Comparison of ENCODE assay signal across 23 cellular contexts in the genomic region with DNA sequence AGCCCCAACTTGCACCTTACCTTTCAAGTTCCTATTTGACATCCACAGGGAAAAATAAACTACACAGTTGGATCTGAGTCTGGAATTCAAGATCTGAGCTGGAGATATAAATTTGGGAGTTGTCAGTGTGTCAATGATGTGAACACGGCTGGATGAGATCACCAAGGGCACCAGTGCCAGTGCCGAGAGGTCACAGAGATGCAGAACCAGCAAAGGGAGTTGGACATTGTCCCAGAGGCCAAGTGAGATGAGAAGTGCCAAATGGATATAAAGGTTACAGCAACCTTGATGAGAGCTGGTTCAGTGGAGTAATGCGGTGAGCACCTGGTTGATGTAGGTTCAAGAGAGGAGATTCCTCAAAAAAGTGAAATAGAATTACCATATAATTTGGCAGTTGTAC. TPM values are rescaled to one million over a fixed set of nuclear protein-coding genes. Genes with fewer than 3 reads are reported as not detected.
DNase-seq lines count a peak whose midpoint lies in the region; ATAC-seq, FAIRE-seq and TF ChIP-seq lines count a peak whose summit lies in the region.
"Had no signal": no experiment of that assay in that cellular context is flagged by ENCODE, and none has a peak within 500 bp of the region (broad histone marks: within the 10 kb centered on the region; RNA-seq: fewer than 3 reads in every experiment).

No MANE protein-coding gene starts in this region.

- intact Hi-C loops in HepG2 (cut with micrococcal nuclease; ENCODE audit: unreplicated experiment) = no loop called here
- intact Hi-C loops in left ventricle myocardium inferior (cut with micrococcal nuclease) = no loop called here

- no peak for FAIRE-seq in HepG2 (lab: Jason Lieb, UNC)
- FAIRE-seq: GM19239, H1 had no signal

- no peak for TF ChIP-seq EP300 in HepG2 (IDR thresholded peaks at IDR 0.05; ENCODE audit: low read depth in 2 of 2, low read length in 2 of 2)
- no peak for TF ChIP-seq EP300 in HepG2 (CRISPR knock-in tag; IDR thresholded peaks at IDR 0.05; ENCODE audit: borderline replicate concordance)

- POLR2A ChIA-PET in HepG2 (lab: Yijun Ruan, JAX) = no interaction called here

- ATAC-seq in HepG2 = no peak
- no peak for ATAC-seq in HG03469 (IDR thresholded peaks at IDR 0.05; ENCODE audit: unreplicated experiment)
- ATAC-seq: Panc1 had no signal

- no peaks in the 10 kb centered on the region for H3K9me3 ChIP-seq in liver (ENCODE audit: control insufficient read depth in 4 of 4, low read length in 3 of 4)
- no peaks in the 10 kb centered on the region for H3K9me3 ChIP-seq in HepG2 (ENCODE audit: low read length)
- H3K9me3 ChIP-seq in left ventricle myocardium inferior (replicated peaks) = peaks cover 8% of the 10 kb centered on the region
- no peaks in the 10 kb centered on the region for H3K9me3 ChIP-seq in parathyroid adenoma (ENCODE audit: control insufficient read depth, low read length)
- no peaks in the 10 kb centered on the region for H3K9me3 ChIP-seq in smooth muscle cell (replicated peaks; ENCODE audit: low read depth)

- in situ Hi-C loops in HepG2 (cut with HindIII; ENCODE audit: extremely low pct_ligation_motif_present, low pct_unique_long_range_greater_than_20kb) = no loop called here

- peaks cover 0 to under 1% (median 0%) of the 10 kb centered on the region in 4 donors for H3K4me1 ChIP-seq in liver (ENCODE audit: control insufficient read depth in 4 of 4, insufficient read depth in 4 of 4, low read length in 3 of 4)
- peaks cover 9% of the 10 kb centered on the region for H3K4me1 ChIP-seq in HepG2 (ENCODE audit: insufficient read depth, low read length)
- peaks cover 51% of the 10 kb centered on the region for H3K4me1 ChIP-seq in left ventricle myocardium inferior
- peaks cover 17% of the 10 kb centered on the region for H3K4me1 ChIP-seq in parathyroid adenoma
- H3K4me1 ChIP-seq in smooth muscle cell (ENCODE audit: low read depth) = no peaks in the 10 kb centered on the region

- H3K4me2 ChIP-seq in HepG2 (ENCODE audit: low read depth, low read length) (no peak overlapping the region), parathyroid adenoma (ENCODE audit: low read length) (no peak overlapping the region), smooth muscle cell (no peak overlapping the region)
- H3K4me2 ChIP-seq: KMS-11 had no signal

- H2AFZ ChIP-seq in HepG2 (ENCODE audit: low read length) = no peak overlapping the region
- H2AFZ ChIP-seq in parathyroid adenoma = no peak overlapping the region
- H2AFZ ChIP-seq in smooth muscle cell (ENCODE audit: low read depth) = no peak overlapping the region

- H3K27me3 ChIP-seq in liver (ENCODE audit: control insufficient read depth in 4 of 4, insufficient read depth in 4 of 4, low read length in 3 of 4) (no peaks in the 10 kb centered on the region), HepG2 (ENCODE audit: control insufficient read depth in 1 of 2, insufficient read depth in 2 of 2, low read length in 2 of 2) (no peaks in the 10 kb centered on the region), left ventricle myocardium inferior (ENCODE audit: low read depth) (no peaks in the 10 kb centered on the region), parathyroid adenoma (ENCODE audit: control insufficient read depth, insufficient read depth, low read length) (no peaks in the 10 kb centered on the region), smooth muscle cell (ENCODE audit: low read depth) (no peaks in the 10 kb centered on the region)

- no peaks in the 10 kb centered on the region for H3F3A ChIP-seq in smooth muscle cell (ENCODE audit: low read depth)

- H4K20me1 ChIP-seq in HepG2 (ENCODE audit: insufficient read depth, low read length) (no peaks in the 10 kb centered on the region), smooth muscle cell (ENCODE audit: low read depth) (peaks cover 2% of the 10 kb centered on the region)

- CTCF ChIA-PET in HepG2 (lab: Yijun Ruan, JAX; ENCODE audit: low intra/inter-chr PET ratio, low total read pairs) = no interaction called here

- 61% methylated on average over 3 of the region's 3 CpGs for WGBS in liver
- 90% methylated on average over 3 of the region's 3 CpGs for WGBS in HepG2 (ENCODE audit: low lambda C conversion rate)
- 98% methylated on average over 3 of the region's 3 CpGs for WGBS in smooth muscle cell (ENCODE audit: low lambda C conversion rate)

- no peak overlapping the region for H3K9ac ChIP-seq in liver (ENCODE audit: low read depth in 1 of 2, low read length in 2 of 2)
- no peak overlapping the region for H3K9ac ChIP-seq in HepG2 (ENCODE audit: insufficient read depth, low read depth, low read length)
- H3K9ac ChIP-seq in parathyroid adenoma = no peak overlapping the region
- no peak overlapping the region for H3K9ac ChIP-seq in smooth muscle cell (ENCODE audit: low read depth)
- H3K9ac ChIP-seq: KMS-11 had no signal

- H3K4me3 ChIP-seq in liver (ENCODE audit: low read depth in 1 of 3, low read length in 3 of 3) (no peak overlapping the region), HepG2 (replicated peaks in 1 of 3; ENCODE audit: insufficient read depth in 1 of 3, low read depth in 2 of 3, low read length in 3 of 3) (no peak overlapping the region), left ventricle myocardium inferior (no peak overlapping the region), parathyroid adenoma (ENCODE audit: low read depth, low read length) (no peak overlapping the region), smooth muscle cell (no peak overlapping the region)

- DNase-seq in HepG2 (ENCODE audit: low spot score) = no peak
- peak; percentile 67 for DNase-seq in left ventricle myocardium inferior
- no peak for DNase-seq in smooth muscle cell (lab: John Stamatoyannopoulos, UW; ENCODE audit: unreplicated experiment)
- DNase-seq in T1000 (lab: John Stamatoyannopoulos, UW) = no peak
- DNase-seq: Calu3, DMS153, DND-41, HCEC 1CT, NCI-H1092, NCI-H1417 treated with DMSO at 0.1 percent for 48 hours, NCI-H1694 treated with DMSO at 0.1 percent for 48 hours, NCI-H2081, NCI-H2227 treated with DMSO at 0.1 percent for 48 hours, NCI-H526 treated with DMSO at 0.1 percent for 48 hours, SIG-M5 had no signal

- TF ChIP-seq CTCF in liver (IDR thresholded peaks at IDR 0.05; ENCODE audit: low read depth, low read length, missing input control) = no peak
- no peak for TF ChIP-seq CTCF in HepG2 (CRISPR knock-in tag; IDR thresholded peaks at IDR 0.05)
- TF ChIP-seq CTCF in left ventricle myocardium inferior (IDR thresholded peaks at IDR 0.05; ENCODE audit: borderline replicate concordance) = no peak
- no peak for TF ChIP-seq CTCF in parathyroid adenoma (IDR thresholded peaks at IDR 0.05)
- TF ChIP-seq CTCF in smooth muscle cell (IDR thresholded peaks at IDR 0.05; ENCODE audit: borderline replicate concordance, insufficient read depth, poor library complexity, severe bottlenecking) = no peak

- no peak for TF ChIP-seq POLR2A in HepG2 (IDR thresholded peaks at IDR 0.05; ENCODE audit: insufficient read depth in 1 of 2, low read depth in 2 of 2, low read length in 2 of 2)

- H3K36me3 ChIP-seq in liver (ENCODE audit: control insufficient read depth in 4 of 4, insufficient read depth in 3 of 4, low read depth in 1 of 4, low read length in 3 of 4) = no peaks in the 10 kb centered on the region
- H3K36me3 ChIP-seq in HepG2 (replicated peaks in 1 of 2; ENCODE audit: control insufficient read depth in 1 of 2, insufficient read depth in 2 of 2, low read length in 2 of 2) = no peaks in the 10 kb centered on the region
- no peaks in the 10 kb centered on the region for H3K36me3 ChIP-seq in left ventricle myocardium inferior
- no peaks in the 10 kb centered on the region for H3K36me3 ChIP-seq in parathyroid adenoma (ENCODE audit: control insufficient read depth, insufficient read depth, low read length)
- peaks cover 5% of the 10 kb centered on the region for H3K36me3 ChIP-seq in smooth muscle cell (ENCODE audit: low read depth)

- peak in 1 of 2 donors; percentile 61 for TF ChIP-seq RAD21 in liver (IDR thresholded peaks at IDR 0.05)
- no peak for TF ChIP-seq RAD21 in HepG2 (CRISPR knock-in tag; IDR thresholded peaks at IDR 0.05)

- peak overlapping the region; percentile 61 to 82 for H3K27ac ChIP-seq in liver (ENCODE audit: low read depth in 1 of 2, low read length in 2 of 2)
- no peak overlapping the region for H3K27ac ChIP-seq in HepG2 (ENCODE audit: extremely low read length, insufficient read depth, low read length)
- H3K27ac ChIP-seq in left ventricle myocardium inferior (replicated peaks) = peak overlapping the region; percentile 86
- H3K27ac ChIP-seq in parathyroid adenoma = peak overlapping the region; percentile 60
- H3K27ac ChIP-seq in smooth muscle cell (ENCODE audit: low read depth) = no peak overlapping the region
- H3K27ac ChIP-seq: KMS-11, RWPE1 had no signal

- H3K79me2 ChIP-seq in HepG2 (ENCODE audit: insufficient read depth, low read length) = no peaks in the 10 kb centered on the region
- H3K79me2 ChIP-seq in parathyroid adenoma = peaks cover 2% of the 10 kb centered on the region
- peaks cover 2% of the 10 kb centered on the region for H3K79me2 ChIP-seq in smooth muscle cell (ENCODE audit: low read depth)

- BruUV-seq in HepG2 (replicated peaks; lab: Mats Ljungman, UMichigan) = no TSS peak

RNA-seq across cellular contexts. Expression of a gene that starts 24.8 kb away (rescaled TPM):
- total RNA-seq in liver (10 to 100 TPM; 13.3 to 56.1 TPM), HepG2 (2016; rRNA removed; fragmentation: Illumina TruSeq; extraction: Trizol) (15.9 and 22.0 TPM in 2 replicates), left ventricle myocardium inferior (97.1 TPM), smooth muscle cell (36.2 and 49.5 TPM in 2 replicates)
- polyA plus RNA-seq in liver (10 to 100 TPM; 26.6 to 51.6 TPM), HepG2 (2011; rRNA removed) (31.2 and 40.5 TPM in 2 replicates), smooth muscle cell (65.1 and 82.7 TPM in 2 replicates)
- total RNA-seq in HepG2 (2016; cell fraction: cytosol; rRNA removed; fragmentation: Illumina TruSeq; extraction: Trizol; ENCODE audit: low read depth) = 11.0 and 11.2 TPM in 2 replicates
- 15.6 and 24.6 TPM in 2 replicates for total RNA-seq in HepG2 (2016; cell fraction: insoluble cytoplasmic fraction; rRNA removed; fragmentation: Illumina TruSeq; extraction: Trizol)
- 18.1 and 18.4 TPM in 2 replicates for total RNA-seq in HepG2 (2016; cell fraction: membrane; rRNA removed; fragmentation: Illumina TruSeq; extraction: Trizol)
- total RNA-seq in HepG2 (2016; cell fraction: nucleus; rRNA removed; fragmentation: Illumina TruSeq; extraction: Trizol) = 31.0 and 33.7 TPM in 2 replicates
- 19.8 and 25.0 TPM in 2 replicates for polyA plus RNA-seq in HepG2 (2011; cell fraction: cytosol; rRNA removed)
- polyA plus RNA-seq in HepG2 (2011; cell fraction: nucleus; rRNA removed) = 43.1 TPM in 2 replicates
- polyA plus RNA-seq in HepG2 (2012) = 48.6 and 68.2 TPM in 2 replicates
- polyA plus RNA-seq in HepG2 (2016; cell fraction: cytosol; fragmentation: Illumina TruSeq; extraction: Trizol; ENCODE audit: low read depth) = 5.6 and 6.5 TPM in 2 replicates
- 43.3 and 43.5 TPM in 2 replicates for polyA plus RNA-seq in HepG2 (2016; cell fraction: insoluble cytoplasmic fraction; fragmentation: Illumina TruSeq; extraction: Trizol; ENCODE audit: low read depth)
- 10.6 and 13.6 TPM in 2 replicates for polyA plus RNA-seq in HepG2 (2016; cell fraction: membrane; fragmentation: Illumina TruSeq; extraction: Trizol; ENCODE audit: low read depth)
- 55.6 and 61.1 TPM in 2 replicates for polyA plus RNA-seq in HepG2 (2016; cell fraction: nucleus; fragmentation: Illumina TruSeq; extraction: Trizol; ENCODE audit: insufficient read depth, low read depth)
- 26.4 and 35.1 TPM in 2 replicates for polyA minus RNA-seq in HepG2 (2011; rRNA and poly(A)+ RNA removed; ENCODE audit: low replicate concordance)
- polyA minus RNA-seq in HepG2 (2011; cell fraction: cytosol; rRNA and poly(A)+ RNA removed) = 26.2 and 26.7 TPM in 2 replicates
- polyA minus RNA-seq in HepG2 (2011; cell fraction: nucleus; rRNA and poly(A)+ RNA removed) = 97.5 and 100 TPM in 2 replicates

Comparison
In these comparisons a context has a peak if more than half of its experiments do, and no peak if none do; other contexts are left out.
1. H3K27ac ChIP-seq: peak in liver (2 of 2), left ventricle myocardium inferior (single experiment) and parathyroid adenoma (single experiment); none in HepG2 (single experiment) and smooth muscle cell (single experiment).